In the genomic region with DNA sequence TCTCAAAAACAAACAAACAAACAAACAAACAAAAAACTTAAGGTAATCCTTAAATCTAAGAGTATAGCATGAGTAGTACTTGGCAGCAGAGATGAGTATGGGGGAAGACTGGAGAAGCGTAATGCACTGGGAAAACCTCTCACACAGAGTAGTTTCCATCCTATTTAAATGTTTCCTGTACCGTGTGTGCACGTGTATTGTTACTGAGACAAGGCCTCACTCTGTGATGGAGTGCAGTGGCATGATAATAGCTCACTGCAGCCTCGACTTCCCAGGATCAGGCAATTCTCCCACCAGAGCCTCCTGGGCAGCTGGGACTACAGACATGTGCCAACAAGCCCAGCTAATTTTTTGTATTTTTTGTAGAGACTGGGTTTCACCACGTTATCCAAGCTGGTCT, we compare ENCODE assay signal across 2 cellular contexts.
TF ChIP-seq lines count a peak whose summit lies in the region.

No MANE protein-coding gene starts in this region.

TF ChIP-seq in A549, 52 proteins besides CTCF, POLR2A, EP300 and RAD21 (continued from another document):
- TF ChIP-seq POLR2AphosphoS2 (conservative IDR thresholded peaks at IDR 0.05; ENCODE audit: low read length) (no peak), ESRRA (IDR thresholded peaks at IDR 0.05; ENCODE audit: borderline replicate concordance, low read length) (no peak), SMC3 (IDR thresholded peaks at IDR 0.05) (no peak), PHF8 (IDR thresholded peaks at IDR 0.05; ENCODE audit: borderline replicate concordance, low read depth) (no peak), TP53 (CRISPR knock-in tag; IDR thresholded peaks at IDR 0.05) (no peak), TFCP2L1 (CRISPR knock-in tag; IDR thresholded peaks at IDR 0.05) (no peak), JUN (IDR thresholded peaks at IDR 0.05) (no peak), HOXB13 (CRISPR knock-in tag; IDR thresholded peaks at IDR 0.05; ENCODE audit: low read depth) (no peak)
- TF ChIP-seq, protein P1, sequence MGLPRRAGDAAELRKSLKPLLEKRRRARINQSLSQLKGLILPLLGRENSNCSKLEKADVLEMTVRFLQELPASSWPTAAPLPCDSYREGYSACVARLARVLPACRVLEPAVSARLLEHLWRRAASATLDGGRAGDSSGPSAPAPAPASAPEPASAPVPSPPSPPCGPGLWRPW (IDR thresholded peaks at IDR 0.05), result no peak
- TF ChIP-seq, protein P2, sequence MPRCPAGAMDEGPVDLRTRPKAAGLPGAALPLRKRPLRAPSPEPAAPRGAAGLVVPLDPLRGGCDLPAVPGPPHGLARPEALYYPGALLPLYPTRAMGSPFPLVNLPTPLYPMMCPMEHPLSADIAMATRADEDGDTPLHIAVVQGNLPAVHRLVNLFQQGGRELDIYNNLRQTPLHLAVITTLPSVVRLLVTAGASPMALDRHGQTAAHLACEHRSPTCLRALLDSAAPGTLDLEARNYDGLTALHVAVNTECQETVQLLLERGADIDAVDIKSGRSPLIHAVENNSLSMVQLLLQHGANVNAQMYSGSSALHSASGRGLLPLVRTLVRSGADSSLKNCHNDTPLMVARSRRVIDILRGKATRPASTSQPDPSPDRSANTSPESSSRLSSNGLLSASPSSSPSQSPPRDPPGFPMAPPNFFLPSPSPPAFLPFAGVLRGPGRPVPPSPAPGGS (IDR thresholded peaks at IDR 0.05), result no peak

TF ChIP-seq in WTC11, 78 proteins besides CTCF, POLR2A, EP300 and RAD21 (continued from another document):
- TF ChIP-seq, protein P3, sequence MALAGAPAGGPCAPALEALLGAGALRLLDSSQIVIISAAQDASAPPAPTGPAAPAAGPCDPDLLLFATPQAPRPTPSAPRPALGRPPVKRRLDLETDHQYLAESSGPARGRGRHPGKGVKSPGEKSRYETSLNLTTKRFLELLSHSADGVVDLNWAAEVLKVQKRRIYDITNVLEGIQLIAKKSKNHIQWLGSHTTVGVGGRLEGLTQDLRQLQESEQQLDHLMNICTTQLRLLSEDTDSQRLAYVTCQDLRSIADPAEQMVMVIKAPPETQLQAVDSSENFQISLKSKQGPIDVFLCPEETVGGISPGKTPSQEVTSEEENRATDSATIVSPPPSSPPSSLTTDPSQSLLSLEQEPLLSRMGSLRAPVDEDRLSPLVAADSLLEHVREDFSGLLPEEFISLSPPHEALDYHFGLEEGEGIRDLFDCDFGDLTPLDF (CRISPR knock-in tag; IDR thresholded peaks at IDR 0.05), result no peak
- no peak for TF ChIP-seq ZNF671 (CRISPR knock-in tag; IDR thresholded peaks at IDR 0.05)
- TF ChIP-seq, protein P4, sequence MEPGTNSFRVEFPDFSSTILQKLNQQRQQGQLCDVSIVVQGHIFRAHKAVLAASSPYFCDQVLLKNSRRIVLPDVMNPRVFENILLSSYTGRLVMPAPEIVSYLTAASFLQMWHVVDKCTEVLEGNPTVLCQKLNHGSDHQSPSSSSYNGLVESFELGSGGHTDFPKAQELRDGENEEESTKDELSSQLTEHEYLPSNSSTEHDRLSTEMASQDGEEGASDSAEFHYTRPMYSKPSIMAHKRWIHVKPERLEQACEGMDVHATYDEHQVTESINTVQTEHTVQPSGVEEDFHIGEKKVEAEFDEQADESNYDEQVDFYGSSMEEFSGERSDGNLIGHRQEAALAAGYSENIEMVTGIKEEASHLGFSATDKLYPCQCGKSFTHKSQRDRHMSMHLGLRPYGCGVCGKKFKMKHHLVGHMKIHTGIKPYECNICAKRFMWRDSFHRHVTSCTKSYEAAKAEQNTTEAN (CRISPR knock-in tag; IDR thresholded peaks at IDR 0.05), result no peak
- no peak for TF ChIP-seq ESRRA (CRISPR knock-in tag; IDR thresholded peaks at IDR 0.05; ENCODE audit: borderline replicate concordance)
- no peak for TF ChIP-seq ZNF416 (CRISPR knock-in tag; IDR thresholded peaks at IDR 0.05)
- TF ChIP-seq FOXP1 (CRISPR knock-in tag; IDR thresholded peaks at IDR 0.05; ENCODE audit: borderline replicate concordance), result no peak
- TF ChIP-seq, protein P5, sequence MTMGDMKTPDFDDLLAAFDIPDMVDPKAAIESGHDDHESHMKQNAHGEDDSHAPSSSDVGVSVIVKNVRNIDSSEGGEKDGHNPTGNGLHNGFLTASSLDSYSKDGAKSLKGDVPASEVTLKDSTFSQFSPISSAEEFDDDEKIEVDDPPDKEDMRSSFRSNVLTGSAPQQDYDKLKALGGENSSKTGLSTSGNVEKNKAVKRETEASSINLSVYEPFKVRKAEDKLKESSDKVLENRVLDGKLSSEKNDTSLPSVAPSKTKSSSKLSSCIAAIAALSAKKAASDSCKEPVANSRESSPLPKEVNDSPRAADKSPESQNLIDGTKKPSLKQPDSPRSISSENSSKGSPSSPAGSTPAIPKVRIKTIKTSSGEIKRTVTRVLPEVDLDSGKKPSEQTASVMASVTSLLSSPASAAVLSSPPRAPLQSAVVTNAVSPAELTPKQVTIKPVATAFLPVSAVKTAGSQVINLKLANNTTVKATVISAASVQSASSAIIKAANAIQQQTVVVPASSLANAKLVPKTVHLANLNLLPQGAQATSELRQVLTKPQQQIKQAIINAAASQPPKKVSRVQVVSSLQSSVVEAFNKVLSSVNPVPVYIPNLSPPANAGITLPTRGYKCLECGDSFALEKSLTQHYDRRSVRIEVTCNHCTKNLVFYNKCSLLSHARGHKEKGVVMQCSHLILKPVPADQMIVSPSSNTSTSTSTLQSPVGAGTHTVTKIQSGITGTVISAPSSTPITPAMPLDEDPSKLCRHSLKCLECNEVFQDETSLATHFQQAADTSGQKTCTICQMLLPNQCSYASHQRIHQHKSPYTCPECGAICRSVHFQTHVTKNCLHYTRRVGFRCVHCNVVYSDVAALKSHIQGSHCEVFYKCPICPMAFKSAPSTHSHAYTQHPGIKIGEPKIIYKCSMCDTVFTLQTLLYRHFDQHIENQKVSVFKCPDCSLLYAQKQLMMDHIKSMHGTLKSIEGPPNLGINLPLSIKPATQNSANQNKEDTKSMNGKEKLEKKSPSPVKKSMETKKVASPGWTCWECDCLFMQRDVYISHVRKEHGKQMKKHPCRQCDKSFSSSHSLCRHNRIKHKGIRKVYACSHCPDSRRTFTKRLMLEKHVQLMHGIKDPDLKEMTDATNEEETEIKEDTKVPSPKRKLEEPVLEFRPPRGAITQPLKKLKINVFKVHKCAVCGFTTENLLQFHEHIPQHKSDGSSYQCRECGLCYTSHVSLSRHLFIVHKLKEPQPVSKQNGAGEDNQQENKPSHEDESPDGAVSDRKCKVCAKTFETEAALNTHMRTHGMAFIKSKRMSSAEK (CRISPR knock-in tag; IDR thresholded peaks at IDR 0.05; ENCODE audit: borderline replicate concordance), result no peak
- TF ChIP-seq GRHL2 (CRISPR knock-in tag; IDR thresholded peaks at IDR 0.05; ENCODE audit: insufficient replicate concordance, severe bottlenecking), result no peak
- no peak for TF ChIP-seq FOXK1 (CRISPR knock-in tag; IDR thresholded peaks at IDR 0.05)
- no peak for TF ChIP-seq NFATC4 (CRISPR knock-in tag; IDR thresholded peaks at IDR 0.05)
- TF ChIP-seq JAZF1 (CRISPR knock-in tag; IDR thresholded peaks at IDR 0.05), result no peak
- TF ChIP-seq, protein P6, sequence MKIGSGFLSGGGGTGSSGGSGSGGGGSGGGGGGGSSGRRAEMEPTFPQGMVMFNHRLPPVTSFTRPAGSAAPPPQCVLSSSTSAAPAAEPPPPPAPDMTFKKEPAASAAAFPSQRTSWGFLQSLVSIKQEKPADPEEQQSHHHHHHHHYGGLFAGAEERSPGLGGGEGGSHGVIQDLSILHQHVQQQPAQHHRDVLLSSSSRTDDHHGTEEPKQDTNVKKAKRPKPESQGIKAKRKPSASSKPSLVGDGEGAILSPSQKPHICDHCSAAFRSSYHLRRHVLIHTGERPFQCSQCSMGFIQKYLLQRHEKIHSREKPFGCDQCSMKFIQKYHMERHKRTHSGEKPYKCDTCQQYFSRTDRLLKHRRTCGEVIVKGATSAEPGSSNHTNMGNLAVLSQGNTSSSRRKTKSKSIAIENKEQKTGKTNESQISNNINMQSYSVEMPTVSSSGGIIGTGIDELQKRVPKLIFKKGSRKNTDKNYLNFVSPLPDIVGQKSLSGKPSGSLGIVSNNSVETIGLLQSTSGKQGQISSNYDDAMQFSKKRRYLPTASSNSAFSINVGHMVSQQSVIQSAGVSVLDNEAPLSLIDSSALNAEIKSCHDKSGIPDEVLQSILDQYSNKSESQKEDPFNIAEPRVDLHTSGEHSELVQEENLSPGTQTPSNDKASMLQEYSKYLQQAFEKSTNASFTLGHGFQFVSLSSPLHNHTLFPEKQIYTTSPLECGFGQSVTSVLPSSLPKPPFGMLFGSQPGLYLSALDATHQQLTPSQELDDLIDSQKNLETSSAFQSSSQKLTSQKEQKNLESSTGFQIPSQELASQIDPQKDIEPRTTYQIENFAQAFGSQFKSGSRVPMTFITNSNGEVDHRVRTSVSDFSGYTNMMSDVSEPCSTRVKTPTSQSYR (CRISPR knock-in tag; IDR thresholded peaks at IDR 0.05), result no peak
